In genomic region chr5:107535849-107536248, GRCh38 we compare ENCODE assay signal across 13 cellular contexts.
DNase-seq lines count a peak whose midpoint lies in the region; ATAC-seq and TF ChIP-seq lines count a peak whose summit lies in the region.
"Had no signal": no experiment of that assay in that cellular context is flagged by ENCODE, and none has a peak within 500 bp of the region (broad histone marks: within the 10 kb centered on the region; RNA-seq: fewer than 3 reads in every experiment).

No MANE protein-coding gene starts in this region.

- H3K79me2 ChIP-seq in H9 (ENCODE audit: insufficient read depth, low read length) = no peaks in the 10 kb centered on the region

- H2BK15ac ChIP-seq in H9 (ENCODE audit: low read depth, low read length) = no peak overlapping the region

- H2BK120ac ChIP-seq in H9 (ENCODE audit: low read depth, low read length, poor library complexity, severe bottlenecking) = no peak overlapping the region

- TF ChIP-seq EP300 in esophagus muscularis mucosa (IDR thresholded peaks at IDR 0.05) = no peak

- peaks cover 35 to 39% of the 10 kb centered on the region in 2 experiments for H3K4me1 Mint-ChIP-seq in H9
- H3K4me1 Mint-ChIP-seq in activated CD4-positive, alpha-beta T cell treated with anti-CD3 and anti-CD28 coated beads, Interleukin-2, amount 10 ng/mL, durations not matched to agents 7 days and 5 days = peaks cover 13% of the 10 kb centered on the region
- H3K4me1 Mint-ChIP-seq: B cell, IgD-negative memory B cell had no signal

- TF ChIP-seq CTCF in H9 (conservative IDR thresholded peaks at IDR 0.05) (no peak), RWPE2 (IDR thresholded peaks at IDR 0.05; ENCODE audit: poor library complexity, severe bottlenecking) (no peak), esophagus muscularis mucosa (IDR thresholded peaks at IDR 0.05) (no peak)

- H3K56ac ChIP-seq in H9 (ENCODE audit: insufficient read length, low read depth, low read length) = no peak overlapping the region

- H3K14ac ChIP-seq in H9 (ENCODE audit: insufficient read depth, low read length) = no peak overlapping the region

- H4K20me1 ChIP-seq in H9 (ENCODE audit: control insufficient read depth, insufficient read depth, insufficient read length) = no peaks in the 10 kb centered on the region

- no peak overlapping the region for H4K8ac ChIP-seq in H9 (replicated peaks; ENCODE audit: insufficient read length, low read depth, low read length)

- no peaks in the 10 kb centered on the region for H3K36me3 ChIP-seq in RWPE2 (ENCODE audit: low read depth)
- H3K36me3 ChIP-seq in esophagus muscularis mucosa = no peaks in the 10 kb centered on the region

- H3K4me2 ChIP-seq in H9 (ENCODE audit: insufficient read depth, insufficient read length, low read length) = no peak overlapping the region

- H3K23me2 ChIP-seq in H9 (ENCODE audit: insufficient read length, low read depth, low read length, poor library complexity, severe bottlenecking) = no peaks in the 10 kb centered on the region

- no peaks in the 10 kb centered on the region for H3K27me3 ChIP-seq in H9 (ENCODE audit: insufficient read depth, low read length)
- no peaks in the 10 kb centered on the region for H3K27me3 ChIP-seq in RWPE2 (ENCODE audit: insufficient read depth, poor library complexity, severe bottlenecking)
- no peaks in the 10 kb centered on the region for H3K27me3 ChIP-seq in esophagus muscularis mucosa

- peak overlapping the region in 2 of 3 experiments; percentile 38 to 55; a peak in 2 of 7 replicates for H3K27ac Mint-ChIP-seq in H9
- no peak overlapping the region for H3K27ac Mint-ChIP-seq in activated CD4-positive, alpha-beta T cell treated with anti-CD3 and anti-CD28 coated beads, Interleukin-2, amount 10 ng/mL, durations not matched to agents 7 days and 5 days
- H3K27ac Mint-ChIP-seq: B cell; CD4-positive, alpha-beta T cell; IgD-negative memory B cell had no signal

- H3K79me1 ChIP-seq in H9 (ENCODE audit: insufficient read depth, low read depth, low read length, poor library complexity, severe bottlenecking) = peaks cover 2% of the 10 kb centered on the region

- DNase-seq in H9 = no peak
- no peak for DNase-seq in RWPE2 (ENCODE audit: low spot score)
- DNase-seq in esophagus muscularis mucosa (ENCODE audit: extremely low spot score) = peak; percentile 19
- DNase-seq in activated CD4-positive, alpha-beta T cell treated with anti-CD3 and anti-CD28 coated beads, Interleukin-2, amount 10 ng/mL, durations not matched to agents 7 days and 5 days = no peak
- no peak for DNase-seq in HUDEP-2 (lab: John Stamatoyannopoulos, UW; ENCODE audit: unreplicated experiment in 76 of 76)
- DNase-seq in SHP77 treated with DMSO at 0.1 percent for 48 hours (lab: John Stamatoyannopoulos, UW) = no peak
- DNase-seq: C1 segment of cervical spinal cord; CD4-positive, alpha-beta T cell; DMS79 had no signal

- H3K27me3 Mint-ChIP-seq in H9 (ENCODE audit: low read depth) = no peaks in the 10 kb centered on the region
- no peaks in the 10 kb centered on the region for H3K27me3 Mint-ChIP-seq in activated CD4-positive, alpha-beta T cell treated with anti-CD3 and anti-CD28 coated beads, Interleukin-2, amount 10 ng/mL, durations not matched to agents 7 days and 5 days

- no peak overlapping the region for H3K4ac ChIP-seq in H9 (ENCODE audit: low read depth, low read length)

- WGBS in H9 (ENCODE audit: extremely low coverage, insufficient read length, low lambda C conversion rate) = no CpG with 5 or more reads among the region's 1 CpG
- 87% methylated on average over 1 of the region's 1 CpG for WGBS in esophagus muscularis mucosa

- no peaks in the 10 kb centered on the region for H3K9me3 Mint-ChIP-seq in H9
- no peaks in the 10 kb centered on the region for H3K9me3 Mint-ChIP-seq in activated CD4-positive, alpha-beta T cell treated with anti-CD3 and anti-CD28 coated beads, Interleukin-2, amount 10 ng/mL, durations not matched to agents 7 days and 5 days
- H3K9me3 Mint-ChIP-seq: CD4-positive, alpha-beta T cell had no signal

- no peak overlapping the region for H3K9ac ChIP-seq in H9 (ENCODE audit: extremely low read depth, insufficient read length, low read length)

- no peak overlapping the region for H3K18ac ChIP-seq in H9 (ENCODE audit: insufficient read length, low read depth, low read length)

- TF ChIP-seq POLR2A in esophagus muscularis mucosa (IDR thresholded peaks at IDR 0.05; ENCODE audit: low read depth) = no peak

- H3K23ac ChIP-seq in H9 (ENCODE audit: insufficient read length, low read depth, low read length) = no peak overlapping the region

- no peak overlapping the region for H4K5ac ChIP-seq in H9 (ENCODE audit: insufficient read length, low read depth, low read length)

- peaks cover 2% of the 10 kb centered on the region; the same call in 1 of the 2 replicates for H3K4me1 ChIP-seq in H9 (ENCODE audit: insufficient read depth, low read length)
- peaks cover 4% of the 10 kb centered on the region for H3K4me1 ChIP-seq in RWPE2 (ENCODE audit: insufficient read depth, poor library complexity, severe bottlenecking)
- H3K4me1 ChIP-seq in esophagus muscularis mucosa = peaks cover 0 to 5% (median 0%) of the 10 kb centered on the region in 4 donors

- no peak overlapping the region for H2BK12ac ChIP-seq in H9 (ENCODE audit: insufficient read length, low read depth, low read length)

- no peak overlapping the region for H4K91ac ChIP-seq in H9 (ENCODE audit: insufficient read length, low read depth, low read length)

- no peak overlapping the region for H3K27ac ChIP-seq in H9 (ENCODE audit: insufficient read length, low read depth, low read length)
- H3K27ac ChIP-seq in RWPE2 (ENCODE audit: poor library complexity, severe bottlenecking) = no peak overlapping the region
- no peak overlapping the region for H3K27ac ChIP-seq in esophagus muscularis mucosa (replicated peaks in 1 of 4)

- no peak overlapping the region for H3K4me3 Mint-ChIP-seq in H9
- no peak overlapping the region for H3K4me3 Mint-ChIP-seq in activated CD4-positive, alpha-beta T cell treated with anti-CD3 and anti-CD28 coated beads, Interleukin-2, amount 10 ng/mL, durations not matched to agents 7 days and 5 days
- H3K4me3 Mint-ChIP-seq: B cell; CD4-positive, alpha-beta T cell; IgD-negative memory B cell had no signal

- H3T11ph ChIP-seq in H9 (ENCODE audit: low read length) = no peak overlapping the region

- H2BK5ac ChIP-seq in H9 (ENCODE audit: insufficient read length, low read length) = no peak overlapping the region

- intact Hi-C loops in esophagus muscularis mucosa (cut with DNase I) = no loop called here

- peaks cover 0 to 3% (median 0%) of the 10 kb centered on the region in 3 experiments; a peak in 1 of 7 replicates for H3K36me3 Mint-ChIP-seq in H9 (ENCODE audit: insufficient read depth in 1 of 3, low read depth in 3 of 3)
- H3K36me3 Mint-ChIP-seq in activated CD4-positive, alpha-beta T cell treated with anti-CD3 and anti-CD28 coated beads, Interleukin-2, amount 10 ng/mL, durations not matched to agents 7 days and 5 days (ENCODE audit: low read depth) = no peaks in the 10 kb centered on the region
- H3K36me3 Mint-ChIP-seq: IgD-negative memory B cell had no signal

- POLR2A ChIA-PET in activated CD4-positive, alpha-beta T cell treated with anti-CD3 and anti-CD28 coated beads, Interleukin-2, amount 10 ng/mL, durations not matched to agents 7 days and 5 days (lab: Charles Lee) = no interaction called here

- no peak overlapping the region for H2AK5ac ChIP-seq in H9 (ENCODE audit: insufficient read length, low read length)

- H3K4me3 ChIP-seq in RWPE2 (ENCODE audit: severe bottlenecking) = no peak overlapping the region
- no peak overlapping the region for H3K4me3 ChIP-seq in esophagus muscularis mucosa

- ATAC-seq in RWPE2 (ENCODE audit: low read depth) = peak; percentile 10; the same call in 2 of the 3 replicates
- ATAC-seq in GM18907 (IDR thresholded peaks at IDR 0.05; ENCODE audit: unreplicated experiment) = no peak
- ATAC-seq: HCT116 had no signal

- CTCF ChIA-PET in activated CD4-positive, alpha-beta T cell treated with anti-CD3 and anti-CD28 coated beads, Interleukin-2, amount 10 ng/mL, durations not matched to agents 7 days and 5 days (lab: Charles Lee) = no interaction called here

- no peak overlapping the region for H2AFZ ChIP-seq in H9 (ENCODE audit: low read length)

- no peaks in the 10 kb centered on the region for H3K9me3 ChIP-seq in H9 (ENCODE audit: control insufficient read depth, low read depth, low read length)
- no peaks in the 10 kb centered on the region for H3K9me3 ChIP-seq in RWPE2 (ENCODE audit: severe bottlenecking)
- H3K9me3 ChIP-seq in esophagus muscularis mucosa = no peaks in the 10 kb centered on the region

- H2BK20ac ChIP-seq in H9 (ENCODE audit: low read depth, low read length, poor library complexity, severe bottlenecking) = no peak overlapping the region
